In the genomic region with DNA sequence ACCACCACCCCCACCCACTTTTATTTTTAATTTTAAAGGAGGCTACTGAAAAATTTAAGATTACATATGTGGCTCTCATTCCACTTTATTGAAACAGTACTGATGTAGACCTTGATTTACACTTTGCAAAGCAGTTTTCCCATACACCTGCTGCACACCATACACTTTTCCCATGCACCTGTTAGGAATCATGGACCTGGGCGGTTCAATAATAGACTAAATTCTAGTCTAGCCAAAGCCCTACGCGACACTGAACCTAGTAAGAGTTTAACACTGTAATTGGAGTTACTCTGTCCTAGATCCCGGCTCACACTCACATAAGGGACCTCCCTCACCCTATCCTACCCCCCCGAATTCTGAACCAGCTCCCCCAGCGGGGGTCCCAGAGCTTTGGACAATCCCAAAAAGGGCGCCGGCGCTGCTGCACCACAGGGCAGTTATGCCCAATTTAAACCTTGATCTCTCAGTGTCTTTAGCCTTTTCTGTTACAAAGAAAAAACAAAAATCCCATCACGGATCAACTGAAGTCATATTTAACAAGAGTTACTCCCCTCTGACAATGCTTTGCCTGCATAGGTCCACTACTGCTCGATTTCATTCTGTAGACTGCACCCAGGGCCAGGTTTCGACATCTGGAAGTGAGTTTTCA, we compare ENCODE assay signal across 8 cellular contexts. TPM values are rescaled to one million over a fixed set of nuclear protein-coding genes. Genes with fewer than 3 reads are reported as not detected.
DNase-seq lines count a peak whose midpoint lies in the region; ATAC-seq, FAIRE-seq and TF ChIP-seq lines count a peak whose summit lies in the region.

No MANE protein-coding gene starts in this region.

- H2AFZ ChIP-seq in HepG2 (ENCODE audit: low read length): peak overlapping the region; percentile 85

- TF ChIP-seq POLR2A in HepG2 (IDR thresholded peaks at IDR 0.05; ENCODE audit: insufficient read depth in 1 of 2, low read depth in 2 of 2, low read length in 2 of 2): no peak

- H3K79me2 ChIP-seq in HepG2 (ENCODE audit: insufficient read depth, low read length): peaks cover 29% of the 10 kb centered on the region

- TF ChIP-seq CTCF in CD4-positive, alpha-beta T cell (IDR thresholded peaks at IDR 0.05): no peak
- TF ChIP-seq CTCF in ascending aorta (IDR thresholded peaks at IDR 0.05): no peak
- no peak for TF ChIP-seq CTCF in HepG2 (CRISPR knock-in tag; IDR thresholded peaks at IDR 0.05)
- no peak for TF ChIP-seq CTCF in tibial artery (IDR thresholded peaks at IDR 0.05)

- TF ChIP-seq EP300 in HepG2 (IDR thresholded peaks at IDR 0.05; ENCODE audit: low read depth in 2 of 2, low read length in 2 of 2) (no peak), HepG2 (CRISPR knock-in tag; IDR thresholded peaks at IDR 0.05; ENCODE audit: borderline replicate concordance) (no peak)

- no peaks in the 10 kb centered on the region for H3K9me3 ChIP-seq in CD4-positive, alpha-beta T cell (ENCODE audit: control insufficient read depth, low read length)
- no peaks in the 10 kb centered on the region; the same call in 1 of the 2 replicates for H3K9me3 ChIP-seq in HUES6 (ENCODE audit: control insufficient read depth, insufficient read depth, low read depth, low read length)
- no peaks in the 10 kb centered on the region for H3K9me3 ChIP-seq in ascending aorta
- H3K9me3 ChIP-seq in HepG2 (ENCODE audit: low read length): no peaks in the 10 kb centered on the region
- no peaks in the 10 kb centered on the region for H3K9me3 ChIP-seq in tibial artery

- H3K4me1 ChIP-seq in HUES6 (ENCODE audit: control insufficient read depth, insufficient read depth, low read length): peaks cover 17% of the 10 kb centered on the region
- peaks cover 0 to 14% of the 10 kb centered on the region in 2 donors for H3K4me1 ChIP-seq in ascending aorta
- H3K4me1 ChIP-seq in HepG2 (ENCODE audit: insufficient read depth, low read length): peaks cover 42% of the 10 kb centered on the region
- peaks cover 0 to 39% (median 19%) of the 10 kb centered on the region in 4 donors for H3K4me1 ChIP-seq in tibial artery

- intact Hi-C loops in CD4-positive, alpha-beta T cell (cut with DNase I, micrococcal nuclease): loop anchor here (5.0 to 10.0 kb wide), 9 partner anchors 200 to 1262 kb away; a partner anchor contains a TSS
- intact Hi-C loops in ascending aorta (cut with DNase I): loop anchor here (2.0 to 5.0 kb wide), 3 partner anchors 188 to 1125 kb away; a partner anchor contains a TSS
- intact Hi-C loops in HepG2 (cut with micrococcal nuclease; ENCODE audit: unreplicated experiment): loop anchor here (5.0 kb wide), 1 partner anchor 85 kb away; no protein-coding TSS in a partner anchor
- intact Hi-C loops in tibial artery (cut with DNase I; ENCODE audit: low total_unique reads): loop anchor here (5.0 kb wide), 1 partner anchor 250 kb away; a partner anchor contains a TSS

- H3K4me1 Mint-ChIP-seq in CD4-positive, alpha-beta T cell (ENCODE audit: low read depth): peaks cover 53% of the 10 kb centered on the region

- CTCF ChIA-PET in CD4-positive, alpha-beta T cell (lab: Charles Lee): interaction anchor here (0.9 kb wide), 1 partner anchor 105 kb away, joined by 4 read pairs; no protein-coding TSS in a partner anchor
- CTCF ChIA-PET in HepG2 (lab: Yijun Ruan, JAX; ENCODE audit: low intra/inter-chr PET ratio, low total read pairs): interaction anchor here (1.4 kb wide), 1 partner anchor 105 kb away, joined by 5 read pairs; no protein-coding TSS in a partner anchor

- H3K36me3 ChIP-seq in HUES6 (ENCODE audit: control insufficient read depth, insufficient read depth, low read length): no peaks in the 10 kb centered on the region
- no peaks in the 10 kb centered on the region for H3K36me3 ChIP-seq in ascending aorta
- no peaks in the 10 kb centered on the region for H3K36me3 ChIP-seq in HepG2 (replicated peaks in 1 of 2; ENCODE audit: control insufficient read depth in 1 of 2, insufficient read depth in 2 of 2, low read length in 2 of 2)
- no peaks in the 10 kb centered on the region for H3K36me3 ChIP-seq in tibial artery

- peak overlapping the region; percentile 17 for H3K27ac ChIP-seq in CD4-positive, alpha-beta T cell (ENCODE audit: low read depth, low read length)
- no peak overlapping the region for H3K27ac ChIP-seq in HUES6 (ENCODE audit: low read depth, low read length)
- H3K27ac ChIP-seq in ascending aorta: peak overlapping the region; percentile 66 to 77
- peak overlapping the region; percentile 77 for H3K27ac ChIP-seq in HepG2 (ENCODE audit: extremely low read length, insufficient read depth, low read length)
- peak overlapping the region; percentile 86 to 97 for H3K27ac ChIP-seq in tibial artery

- in situ Hi-C loops in HepG2 (cut with HindIII; ENCODE audit: extremely low pct_ligation_motif_present, low pct_unique_long_range_greater_than_20kb): loop anchor here (5.0 kb wide), 3 partner anchors 65 to 245 kb away; no protein-coding TSS in a partner anchor

- H3K9ac ChIP-seq in HUES6 (ENCODE audit: low read length): peak overlapping the region; percentile 74
- peak overlapping the region; percentile 78 for H3K9ac ChIP-seq in HepG2 (ENCODE audit: insufficient read depth, low read depth, low read length)

- no peak for FAIRE-seq in HepG2 (lab: Jason Lieb, UNC)

- TF ChIP-seq RAD21 in HepG2 (CRISPR knock-in tag; IDR thresholded peaks at IDR 0.05): no peak

- peak overlapping the region; percentile 62 for H3K27ac Mint-ChIP-seq in CD4-positive, alpha-beta T cell

- POLR2A ChIA-PET in CD4-positive, alpha-beta T cell (lab: Charles Lee): interaction anchor here (1.0 to 1.9 kb wide), 4 partner anchors 100 to 248 kb away, joined by 4 to 25 read pairs (median 6); a partner anchor contains a TSS
- POLR2A ChIA-PET in HepG2 (lab: Yijun Ruan, JAX): interaction anchor here (0.6 to 3.5 kb wide), 13 partner anchors 9 to 248 kb away, joined by 3 to 35 read pairs (median 4); a partner anchor contains a TSS

- DNase-seq in CD4-positive, alpha-beta T cell: no peak
- DNase-seq in ascending aorta (ENCODE audit: low spot score in 2 of 2) (no peak), HepG2 (ENCODE audit: low spot score) (no peak), tibial artery (no peak), NOMO-1 treated with dmso at 0.1 percent for 144 hours (lab: John Stamatoyannopoulos, UW; ENCODE audit: unreplicated experiment) (no peak), cerebellar nuclear complex (lab: John Stamatoyannopoulos, UW) (no peak)

- peaks cover 7% of the 10 kb centered on the region; the same call in 1 of the 2 replicates for H4K20me1 ChIP-seq in HepG2 (ENCODE audit: insufficient read depth, low read length)

- H3K27me3 ChIP-seq in CD4-positive, alpha-beta T cell (ENCODE audit: control insufficient read depth, insufficient read depth, low read length): no peaks in the 10 kb centered on the region
- H3K27me3 ChIP-seq in HUES6 (ENCODE audit: control insufficient read depth, insufficient read depth, low read length) (peaks cover 20% of the 10 kb centered on the region), ascending aorta (no peaks in the 10 kb centered on the region), HepG2 (ENCODE audit: control insufficient read depth in 1 of 2, insufficient read depth in 2 of 2, low read length in 2 of 2) (no peaks in the 10 kb centered on the region; a peak in 1 of 5 replicates), tibial artery (no peaks in the 10 kb centered on the region)

- 2% methylated on average over 12 of the region's 12 CpGs for WGBS in HepG2 (ENCODE audit: low lambda C conversion rate)

- peak overlapping the region; percentile 80 for H3K4me3 ChIP-seq in HUES6 (ENCODE audit: low read depth, low read length)
- peak overlapping the region; percentile 66 to 68 for H3K4me3 ChIP-seq in ascending aorta
- H3K4me3 ChIP-seq in HepG2 (replicated peaks in 1 of 3; ENCODE audit: insufficient read depth in 1 of 3, low read depth in 2 of 3, low read length in 3 of 3): peak overlapping the region; percentile 66 to 85 (median 78)
- peak overlapping the region; percentile 57 to 65 for H3K4me3 ChIP-seq in tibial artery

- H3K27me3 Mint-ChIP-seq in CD4-positive, alpha-beta T cell: no peaks in the 10 kb centered on the region

- peak overlapping the region; percentile 86 for H3K4me3 Mint-ChIP-seq in CD4-positive, alpha-beta T cell

- peak overlapping the region; percentile 91 for H3K4me2 ChIP-seq in HepG2 (ENCODE audit: low read depth, low read length)

- ATAC-seq in CD4-positive, alpha-beta T cell (ENCODE audit: poor library complexity): peak; percentile 19
- ATAC-seq in GM21390 (IDR thresholded peaks at IDR 0.05; ENCODE audit: unreplicated experiment) (peak; percentile 10), HepG2 (peak; percentile 25)

- BruUV-seq in HepG2 (replicated peaks; lab: Mats Ljungman, UMichigan): no TSS peak

- H3K36me3 Mint-ChIP-seq in CD4-positive, alpha-beta T cell (ENCODE audit: low read depth): peaks cover 8% of the 10 kb centered on the region

- no peaks in the 10 kb centered on the region for H3K9me3 Mint-ChIP-seq in CD4-positive, alpha-beta T cell

TF ChIP-seq in HepG2, 621 proteins besides CTCF, POLR2A, EP300 and RAD21 (continues in another document):
- TF ChIP-seq ZMYM3 (CRISPR knock-in tag; IDR thresholded peaks at IDR 0.05): no peak
- no peak for TF ChIP-seq NCOR1 (IDR thresholded peaks at IDR 0.05; ENCODE audit: borderline replicate concordance, low read length)

RNA-seq across cellular contexts. Expression of a gene that starts 2.4 kb away (rescaled TPM):
- total RNA-seq in CD4-positive, alpha-beta T cell: 10 to 100 TPM in 1 of 2 experiments, 1 to 10 TPM in 1; 8.9 to 10.1 TPM
- total RNA-seq in ascending aorta: 54.9 TPM
- 84.6 and 96.9 TPM in 2 replicates for total RNA-seq in HepG2 (2016; rRNA removed; fragmentation: Illumina TruSeq; extraction: Trizol)
- total RNA-seq in HepG2 (2016; cell fraction: cytosol; rRNA removed; fragmentation: Illumina TruSeq; extraction: Trizol; ENCODE audit: low read depth): 11.5 and 11.6 TPM in 2 replicates
- 74.6 and 95.9 TPM in 2 replicates for total RNA-seq in HepG2 (2016; cell fraction: insoluble cytoplasmic fraction; rRNA removed; fragmentation: Illumina TruSeq; extraction: Trizol)
- 35.6 and 39.1 TPM in 2 replicates for total RNA-seq in HepG2 (2016; cell fraction: membrane; rRNA removed; fragmentation: Illumina TruSeq; extraction: Trizol)
- total RNA-seq in HepG2 (2016; cell fraction: nucleus; rRNA removed; fragmentation: Illumina TruSeq; extraction: Trizol): 62.3 and 75.3 TPM in 2 replicates
- 21.5 and 35.3 TPM in 2 replicates for polyA plus RNA-seq in HepG2 (2011; rRNA removed)
- polyA plus RNA-seq in HepG2 (2011; cell fraction: cytosol; rRNA removed): 12.9 and 21.5 TPM in 2 replicates
- polyA plus RNA-seq in HepG2 (2011; cell fraction: nucleus; rRNA removed): 29.1 and 32.0 TPM in 2 replicates
- polyA plus RNA-seq in HepG2 (2012): 66.0 and 93.9 TPM in 2 replicates
- polyA plus RNA-seq in HepG2 (2016; cell fraction: cytosol; fragmentation: Illumina TruSeq; extraction: Trizol; ENCODE audit: low read depth): 3.5 and 3.7 TPM in 2 replicates
- polyA plus RNA-seq in HepG2 (2016; cell fraction: insoluble cytoplasmic fraction; fragmentation: Illumina TruSeq; extraction: Trizol; ENCODE audit: low read depth): 80.0 and 80.6 TPM in 2 replicates
- 12.9 and 13.2 TPM in 2 replicates for polyA plus RNA-seq in HepG2 (2016; cell fraction: membrane; fragmentation: Illumina TruSeq; extraction: Trizol; ENCODE audit: low read depth)
- polyA plus RNA-seq in HepG2 (2016; cell fraction: nucleus; fragmentation: Illumina TruSeq; extraction: Trizol; ENCODE audit: insufficient read depth, low read depth): 78.5 and 78.7 TPM in 2 replicates
- 29.2 and 35.2 TPM in 2 replicates for polyA minus RNA-seq in HepG2 (2011; rRNA and poly(A)+ RNA removed; ENCODE audit: low replicate concordance)
- 31.5 and 48.1 TPM in 2 replicates for polyA minus RNA-seq in HepG2 (2011; cell fraction: cytosol; rRNA and poly(A)+ RNA removed)
- polyA minus RNA-seq in HepG2 (2011; cell fraction: nucleus; rRNA and poly(A)+ RNA removed): 101 and 110 TPM in 2 replicates
